Comparison of ENCODE assay signal across 10 cellular contexts in the genomic region with DNA sequence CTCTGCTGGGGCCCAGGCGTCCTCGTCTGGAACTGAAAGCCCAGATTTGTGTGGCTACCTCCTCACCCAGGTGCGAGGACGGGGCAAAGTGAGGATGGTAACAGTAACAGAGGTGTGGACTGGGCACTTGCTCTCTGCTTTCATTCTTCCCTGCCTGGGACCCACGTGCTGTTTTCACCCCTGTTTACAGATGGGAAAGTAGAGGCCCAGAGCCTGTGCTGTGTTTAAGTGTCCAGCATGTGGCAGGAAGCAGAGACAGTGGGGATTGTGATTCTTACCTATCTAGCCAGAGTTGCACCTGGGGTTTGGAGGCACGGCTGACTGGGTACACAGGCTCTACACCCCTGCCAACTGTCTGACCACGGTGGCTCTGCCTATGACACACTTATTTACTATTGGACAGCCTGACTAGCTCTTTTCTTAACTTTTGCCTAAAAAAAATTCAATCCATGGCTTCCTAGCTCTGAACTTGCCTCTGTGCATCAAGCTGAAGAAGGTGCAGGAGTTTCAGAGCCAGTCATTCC.
A peak's percentile ranks its signal among the peaks of the same experiment; 100 is the strongest.
DNase-seq lines count a peak whose midpoint lies in the region; ATAC-seq, FAIRE-seq and TF ChIP-seq lines count a peak whose summit lies in the region.
"Had no signal": no experiment of that assay in that cellular context is flagged by ENCODE, and none has a peak within 500 bp of the region (broad histone marks: within the 10 kb centered on the region; RNA-seq: fewer than 3 reads in every experiment).

No MANE protein-coding gene starts in this region.

- WGBS in pancreas, 2 donors, result 80 to 88% methylated on average over 7 of the region's 7 CpGs

- no peak overlapping the region for H3K4me3 ChIP-seq in pancreas

- H3K27me3 Mint-ChIP-seq in brain, result no peaks in the 10 kb centered on the region

- peaks cover 0 to 2% (median 0%) of the 10 kb centered on the region in 5 experiments for H3K9me3 Mint-ChIP-seq in brain

- no peak for TF ChIP-seq CTCF in brain (conservative IDR thresholded peaks at IDR 0.05)
- TF ChIP-seq CTCF in pancreas (IDR thresholded peaks at IDR 0.05), result no peak
- no peak for TF ChIP-seq CTCF in GM13977 (IDR thresholded peaks at IDR 0.05; ENCODE audit: extremely low read depth, insufficient read depth, missing control alignments)

- H3K27ac Mint-ChIP-seq in brain, result peak overlapping the region; percentile 54 to 95 (median 70)

- H3K36me3 Mint-ChIP-seq in brain, result peaks cover 6% of the 10 kb centered on the region

- DNase-seq in sciatic nerve (ENCODE audit: low spot score), result no peak
- DNase-seq in pancreas, result no peak
- no peak for DNase-seq in GM13977 (ENCODE audit: low spot score)
- no peak for DNase-seq in GF-D8 (lab: John Stamatoyannopoulos, UW)
- DNase-seq in NCI-H226, result no peak
- DNase-seq: activated gamma-delta T cell, SIG-M5 had no signal

- H3K4me1 ChIP-seq in pancreas, result peaks cover 14 to 20% (median 17%) of the 10 kb centered on the region in 3 donors

- intact Hi-C loops in sciatic nerve (cut with DNase I) (no loop called here), pancreas (cut with DNase I) (no loop called here)

- H3K9me3 ChIP-seq in pancreas, result no peaks in the 10 kb centered on the region

- in situ Hi-C loops in GM13977 (cut with MboI; ENCODE audit: low pct_unique_long_range_greater_than_20kb, low sequenced_read_pairs, unreplicated experiment), result no loop called here

- ATAC-seq in GM18907 (IDR thresholded peaks at IDR 0.05; ENCODE audit: unreplicated experiment) (peak; percentile 27), HG02885 (IDR thresholded peaks at IDR 0.05; ENCODE audit: poor library complexity, unreplicated experiment) (peak; percentile 44), sciatic nerve (peak; percentile 10), pancreas (no peak)

- H3K4me1 Mint-ChIP-seq in brain, result peaks cover 82% of the 10 kb centered on the region

- H3K27me3 ChIP-seq in pancreas, result no peaks in the 10 kb centered on the region

- H3K27ac ChIP-seq in pancreas, result no peak overlapping the region

- FAIRE-seq in pancreas (lab: Jason Lieb, UNC), result no peak

- no peaks in the 10 kb centered on the region for H3K36me3 ChIP-seq in pancreas

- H3K4me3 Mint-ChIP-seq in brain, result peak overlapping the region in 1 of 5 experiments; percentile 24

Comparison
In these comparisons a context has a peak if more than half of its experiments do, and no peak if none do; other contexts are left out.
1. ATAC-seq: peak in GM18907 (single experiment), HG02885 (single experiment) and sciatic nerve (single experiment); none in pancreas (0 of 4).